In genomic region chr7:36611703-36612102, GRCh38 we compare ENCODE assay signal across 23 cellular contexts.
DNase-seq lines count a peak whose midpoint lies in the region; ATAC-seq and TF ChIP-seq lines count a peak whose summit lies in the region.
"Had no signal": no experiment of that assay in that cellular context is flagged by ENCODE, and none has a peak within 500 bp of the region (broad histone marks: within the 10 kb centered on the region; RNA-seq: fewer than 3 reads in every experiment).

No MANE protein-coding gene starts in this region.

- no peak for TF ChIP-seq CTCF in IMR-90 (conservative IDR thresholded peaks at IDR 0.05; ENCODE audit: low read depth, low read length)
- TF ChIP-seq CTCF in WERI-Rb-1 (IDR thresholded peaks at IDR 0.05; ENCODE audit: low read depth, low read length): no peak
- TF ChIP-seq CTCF in natural killer cell (IDR thresholded peaks at IDR 0.05): no peak
- TF ChIP-seq CTCF in right lobe of liver (IDR thresholded peaks at IDR 0.05): no peak

- H3K4me2 ChIP-seq in IMR-90 (ENCODE audit: low read depth, low read length): no peak overlapping the region
- H3K4me2 ChIP-seq: A549; BLaER1 treated with 17β-estradiol and CSF1 and Interleukin-3, amounts not matched to agents 10 nM and 100 nM; PC-9 had no signal

- H3K9ac ChIP-seq in IMR-90 (ENCODE audit: low read depth, low read length): no peak overlapping the region
- H3K9ac ChIP-seq: BLaER1 treated with 17β-estradiol and CSF1 and Interleukin-3, amounts not matched to agents 10 nM and 100 nM had no signal

- no peaks in the 10 kb centered on the region for H3K9me1 ChIP-seq in IMR-90 (ENCODE audit: insufficient read depth, low read length)

- H4K20me1 ChIP-seq in IMR-90 (ENCODE audit: insufficient read depth, low read length): no peaks in the 10 kb centered on the region
- H4K20me1 ChIP-seq: BLaER1 treated with 17β-estradiol and CSF1 and Interleukin-3, amounts not matched to agents 10 nM and 100 nM had no signal

- CTCF ChIA-PET in IMR-90 (lab: Yijun Ruan, JAX): no interaction called here

- H2AK9ac ChIP-seq in IMR-90 (replicated peaks; ENCODE audit: low read depth, low read length, poor library complexity): no peak overlapping the region

- H3K9me3 ChIP-seq in IMR-90 (ENCODE audit: control insufficient read depth, insufficient read depth, low read length) (no peaks in the 10 kb centered on the region), WERI-Rb-1 (ENCODE audit: severe bottlenecking) (no peaks in the 10 kb centered on the region), right lobe of liver (no peaks in the 10 kb centered on the region)
- H3K9me3 ChIP-seq: A549; BLaER1 treated with 17β-estradiol and CSF1 and Interleukin-3, amounts not matched to agents 10 nM and 100 nM; MG63; SJCRH30 had no signal

- H3K4me1 Mint-ChIP-seq in natural killer cell: peaks cover 23 to 31% of the 10 kb centered on the region in 2 donors

- H2BK15ac ChIP-seq in IMR-90 (ENCODE audit: low read depth, low read length): no peak overlapping the region

- no peak overlapping the region for H3K18ac ChIP-seq in IMR-90 (ENCODE audit: low read depth, low read length)

- dilution Hi-C loops in IMR-90 (cut with HindIII; ENCODE audit: low sequenced_read_pairs, unreplicated experiment): no loop called here

- H3K27me3 ChIP-seq in IMR-90 (ENCODE audit: control insufficient read depth, insufficient read depth, low read length) (peaks cover 31% of the 10 kb centered on the region), WERI-Rb-1 (ENCODE audit: insufficient read depth, low read depth, severe bottlenecking) (no peaks in the 10 kb centered on the region), right lobe of liver (no peaks in the 10 kb centered on the region)
- H3K27me3 ChIP-seq: BLaER1 treated with 17β-estradiol and CSF1 and Interleukin-3, amounts not matched to agents 10 nM and 100 nM; MG63 had no signal

- no peak overlapping the region for H3K27ac ChIP-seq in IMR-90 (ENCODE audit: insufficient read depth, low read length)
- peak overlapping the region; percentile 61 for H3K27ac ChIP-seq in WERI-Rb-1
- H3K27ac ChIP-seq in right lobe of liver: no peak overlapping the region
- H3K27ac ChIP-seq: A549; BLaER1 treated with 17β-estradiol and CSF1 and Interleukin-3, amounts not matched to agents 10 nM and 100 nM; PC-9; SJCRH30 had no signal

- no peak for TF ChIP-seq RAD21 in IMR-90 (IDR thresholded peaks at IDR 0.05; ENCODE audit: low read length)

- H2BK120ac ChIP-seq in IMR-90 (ENCODE audit: low read depth, low read length): no peak overlapping the region

- no TSS peak for BruUV-seq in IMR-90 (replicated peaks; lab: Mats Ljungman, UMichigan)

- no peak overlapping the region for H3K4ac ChIP-seq in IMR-90 (ENCODE audit: low read depth, low read length)

- no peak for DNase-seq in IMR-90
- peak; percentile 74 for DNase-seq in WERI-Rb-1
- no peak for DNase-seq in natural killer cell
- no peak for DNase-seq in right lobe of liver
- no peak for DNase-seq in head of caudate nucleus
- no peak for DNase-seq in medulla oblongata (ENCODE audit: extremely low spot score)
- DNase-seq: AML-193; CD4-positive, alpha-beta T cell; DMS53; KG1; MG63; NCI-H1105 treated with DMSO at 0.1 percent for 48 hours; NCI-H146; NCI-H2029; NCI-H2171; NCI-H774; PC-9 had no signal

- in situ Hi-C loops in IMR-90 (cut with MboI; ENCODE audit: low sequenced_read_pairs): no loop called here

- no peak overlapping the region for H3K14ac ChIP-seq in IMR-90 (replicated peaks; ENCODE audit: low read depth, low read length)

- no peak overlapping the region for H2AK5ac ChIP-seq in IMR-90 (ENCODE audit: low read depth, low read length)

- no peaks in the 10 kb centered on the region for H3K9me3 Mint-ChIP-seq in natural killer cell
- H3K9me3 Mint-ChIP-seq: CD4-positive, alpha-beta T cell had no signal

- TF ChIP-seq POLR2A in IMR-90 (IDR thresholded peaks at IDR 0.05; ENCODE audit: low read depth, low read length) (no peak), right lobe of liver (IDR thresholded peaks at IDR 0.05) (no peak)

- POLR2A ChIA-PET in IMR-90 (lab: Charles Lee; ENCODE audit: unreplicated experiment): no interaction called here

- H2BK20ac ChIP-seq in IMR-90 (ENCODE audit: low read depth, low read length): no peak overlapping the region

- H2BK5ac ChIP-seq in IMR-90 (ENCODE audit: low read depth, low read length, poor library complexity, severe bottlenecking): no peak overlapping the region

- H3K23ac ChIP-seq in IMR-90 (ENCODE audit: low read depth, low read length): no peak overlapping the region

- no peak overlapping the region for H3K56ac ChIP-seq in IMR-90 (ENCODE audit: extremely low read depth, insufficient read depth, low read length)

- no peaks in the 10 kb centered on the region for H3K36me3 ChIP-seq in IMR-90 (ENCODE audit: control insufficient read depth, insufficient read depth, low read length)
- H3K36me3 ChIP-seq in WERI-Rb-1: no peaks in the 10 kb centered on the region
- H3K36me3 ChIP-seq in right lobe of liver: no peaks in the 10 kb centered on the region
- H3K36me3 ChIP-seq: MG63, SJCRH30 had no signal

- no peak overlapping the region for H3K4me3 Mint-ChIP-seq in natural killer cell
- H3K4me3 Mint-ChIP-seq: CD4-positive, alpha-beta T cell had no signal

- H3K4me1 ChIP-seq in IMR-90 (ENCODE audit: control insufficient read depth, insufficient read depth, low read length): no peaks in the 10 kb centered on the region
- no peaks in the 10 kb centered on the region for H3K4me1 ChIP-seq in right lobe of liver
- H3K4me1 ChIP-seq: A549 had no signal

- H2AFZ ChIP-seq in IMR-90 (replicated peaks; ENCODE audit: low read length, poor library complexity): peak overlapping the region; percentile 56
- H2AFZ ChIP-seq: PC-9 had no signal

- H3K79me1 ChIP-seq in IMR-90 (ENCODE audit: low read depth in 1 of 2, low read length in 2 of 2): no peaks in the 10 kb centered on the region

- H4K5ac ChIP-seq in IMR-90 (ENCODE audit: low read depth, low read length): no peak overlapping the region

- intact Hi-C loops in IMR-90 (cut with micrococcal nuclease) (no loop called here), natural killer cell (cut with micrococcal nuclease) (no loop called here), right lobe of liver (cut with DNase I) (no loop called here), head of caudate nucleus (cut with DNase I) (no loop called here)

- H4K91ac ChIP-seq in IMR-90 (ENCODE audit: insufficient read depth, low read depth, low read length): no peak overlapping the region

- H3K36me3 Mint-ChIP-seq in natural killer cell: peaks cover 43% of the 10 kb centered on the region

- no peak overlapping the region for H4K8ac ChIP-seq in IMR-90 (ENCODE audit: low read depth in 2 of 2, low read length in 2 of 2)

- no peaks in the 10 kb centered on the region for H3K27me3 Mint-ChIP-seq in natural killer cell (ENCODE audit: low read depth in 2 of 2)
- H3K27me3 Mint-ChIP-seq: CD4-positive, alpha-beta T cell had no signal

- WGBS in IMR-90 (ENCODE audit: extremely low coverage in 2 of 2, insufficient read length in 1 of 2), 2 experiments: 43% methylated on average over 4 of the region's 6 CpGs; no CpG with 5 or more reads in 1 of the 2 experiments
- 86% methylated on average over 6 of the region's 6 CpGs for WGBS in right lobe of liver (ENCODE audit: insufficient coverage, low coverage, low lambda C conversion rate, missing lambda C conversion rate)

- H3K4me3 ChIP-seq in IMR-90 (ENCODE audit: insufficient read depth, low read depth, low read length) (no peak overlapping the region), WERI-Rb-1 (ENCODE audit: low read depth, low read length) (peak overlapping the region; percentile 1), right lobe of liver (no peak overlapping the region)
- H3K4me3 ChIP-seq: A549; BLaER1 treated with 17β-estradiol and CSF1 and Interleukin-3, amounts not matched to agents 10 nM and 100 nM; MG63; PC-9; SJCRH30 had no signal

- ATAC-seq in IMR-90 (ENCODE audit: low read depth) (no peak), natural killer cell (no peak), right lobe of liver (no peak), HG02623 (IDR thresholded peaks at IDR 0.05; ENCODE audit: unreplicated experiment) (no peak)
- ATAC-seq: A549, Right ventricle myocardium inferior, SK-N-SH treated with all-trans-retinoic acid at 6 μM for 48 hours had no signal

- peak overlapping the region; percentile 61 to 80 for H3K27ac Mint-ChIP-seq in natural killer cell
- H3K27ac Mint-ChIP-seq: CD4-positive, alpha-beta T cell had no signal

TF ChIP-seq in IMR-90, 13 proteins besides CTCF, POLR2A, EP300 and RAD21 (continues in another document):
- no peak for TF ChIP-seq USF2 (IDR thresholded peaks at IDR 0.05; ENCODE audit: low read depth, low read length)
- no peak for TF ChIP-seq CEBPB (IDR thresholded peaks at IDR 0.05; ENCODE audit: low read depth, low read length)
- no peak for TF ChIP-seq RCOR1 (IDR thresholded peaks at IDR 0.05; ENCODE audit: insufficient replicate concordance, low read length)
- TF ChIP-seq SMC3 (IDR thresholded peaks at IDR 0.05; ENCODE audit: low read depth, low read length): no peak
- TF ChIP-seq FOS (IDR thresholded peaks at IDR 0.05; ENCODE audit: low read depth, low read length): no peak
- TF ChIP-seq CHD1 (IDR thresholded peaks at IDR 0.05; ENCODE audit: low read depth, low read length): no peak
- TF ChIP-seq MAZ (IDR thresholded peaks at IDR 0.05; ENCODE audit: borderline replicate concordance, low read depth, low read length): no peak
- no peak for TF ChIP-seq NFE2L2 (IDR thresholded peaks at IDR 0.05; ENCODE audit: low read depth, low read length)
- TF ChIP-seq MXI1 (IDR thresholded peaks at IDR 0.05; ENCODE audit: borderline replicate concordance, low read depth, low read length): no peak
- no peak for TF ChIP-seq ELK1 (IDR thresholded peaks at IDR 0.05; ENCODE audit: borderline replicate concordance, low read depth, low read length)
- no peak for TF ChIP-seq BHLHE40 (IDR thresholded peaks at IDR 0.05; ENCODE audit: low read depth, low read length)
- no peak for TF ChIP-seq MAFK (IDR thresholded peaks at IDR 0.05; ENCODE audit: low read depth, low read length)
